Comparison of ENCODE assay signal across 1 cellular context in the genomic region with DNA sequence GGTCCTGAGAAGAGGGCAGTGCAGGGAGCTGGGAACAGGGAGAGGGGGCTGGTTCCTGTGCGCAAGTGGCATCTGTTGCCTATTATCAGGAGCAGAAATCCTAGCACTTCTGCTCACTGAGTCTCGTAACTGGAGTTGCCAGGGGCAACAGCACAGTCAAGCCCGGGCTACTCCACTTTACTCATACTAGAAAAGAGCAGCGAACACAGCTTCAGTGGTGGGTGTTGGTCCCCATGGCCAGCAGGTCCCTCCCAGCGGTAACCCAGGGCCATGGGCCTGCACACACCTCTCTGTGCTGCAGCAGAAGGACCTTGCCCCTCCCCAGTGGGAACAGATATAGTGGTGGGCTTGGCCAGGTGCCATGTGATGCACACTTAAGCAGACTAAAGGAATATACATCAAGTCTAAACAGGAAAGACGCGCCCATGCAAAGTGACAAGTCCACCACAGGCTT.
TF ChIP-seq lines count a peak whose summit lies in the region.

No MANE protein-coding gene starts in this region.

TF ChIP-seq in WTC11, 78 proteins besides CTCF, POLR2A, EP300 and RAD21 (continued from another document):
- TF ChIP-seq ZSCAN18 (CRISPR knock-in tag; IDR thresholded peaks at IDR 0.05) (no peak), ATF3 (CRISPR knock-in tag; conservative IDR thresholded peaks at IDR 0.05) (no peak), ZNF263 (CRISPR knock-in tag; IDR thresholded peaks at IDR 0.05; ENCODE audit: low read depth) (no peak)
- TF ChIP-seq, protein P1, sequence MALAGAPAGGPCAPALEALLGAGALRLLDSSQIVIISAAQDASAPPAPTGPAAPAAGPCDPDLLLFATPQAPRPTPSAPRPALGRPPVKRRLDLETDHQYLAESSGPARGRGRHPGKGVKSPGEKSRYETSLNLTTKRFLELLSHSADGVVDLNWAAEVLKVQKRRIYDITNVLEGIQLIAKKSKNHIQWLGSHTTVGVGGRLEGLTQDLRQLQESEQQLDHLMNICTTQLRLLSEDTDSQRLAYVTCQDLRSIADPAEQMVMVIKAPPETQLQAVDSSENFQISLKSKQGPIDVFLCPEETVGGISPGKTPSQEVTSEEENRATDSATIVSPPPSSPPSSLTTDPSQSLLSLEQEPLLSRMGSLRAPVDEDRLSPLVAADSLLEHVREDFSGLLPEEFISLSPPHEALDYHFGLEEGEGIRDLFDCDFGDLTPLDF (CRISPR knock-in tag; IDR thresholded peaks at IDR 0.05): no peak
- TF ChIP-seq, protein P2, sequence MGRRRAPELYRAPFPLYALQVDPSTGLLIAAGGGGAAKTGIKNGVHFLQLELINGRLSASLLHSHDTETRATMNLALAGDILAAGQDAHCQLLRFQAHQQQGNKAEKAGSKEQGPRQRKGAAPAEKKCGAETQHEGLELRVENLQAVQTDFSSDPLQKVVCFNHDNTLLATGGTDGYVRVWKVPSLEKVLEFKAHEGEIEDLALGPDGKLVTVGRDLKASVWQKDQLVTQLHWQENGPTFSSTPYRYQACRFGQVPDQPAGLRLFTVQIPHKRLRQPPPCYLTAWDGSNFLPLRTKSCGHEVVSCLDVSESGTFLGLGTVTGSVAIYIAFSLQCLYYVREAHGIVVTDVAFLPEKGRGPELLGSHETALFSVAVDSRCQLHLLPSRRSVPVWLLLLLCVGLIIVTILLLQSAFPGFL (CRISPR knock-in tag; IDR thresholded peaks at IDR 0.05; ENCODE audit: borderline replicate concordance): no peak
